In the genomic region with DNA sequence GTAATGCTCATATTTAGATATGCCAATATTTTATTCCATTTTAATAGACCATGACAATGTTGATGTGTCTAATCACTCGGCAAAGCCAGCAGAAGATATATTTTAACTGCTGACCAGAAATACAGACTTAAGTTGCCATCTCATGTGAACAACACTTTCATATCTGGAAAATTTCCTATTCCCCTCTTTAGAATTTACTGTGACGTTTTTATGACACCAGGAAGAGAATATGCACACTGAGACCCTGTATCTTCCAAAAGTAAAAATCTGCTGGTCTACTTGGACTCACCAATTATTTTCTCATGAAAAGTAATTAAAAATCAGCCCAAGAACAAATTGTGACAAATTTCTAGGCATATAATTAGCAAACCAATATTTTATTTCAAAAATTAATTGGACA, we compare ENCODE assay signal across 1 cellular context.
TF ChIP-seq lines count a peak whose summit lies in the region.

No MANE protein-coding gene starts in this region.

TF ChIP-seq in GM23338, 12 proteins besides CTCF, POLR2A, EP300 and RAD21 (continued from another document):
- TF ChIP-seq, protein P1, sequence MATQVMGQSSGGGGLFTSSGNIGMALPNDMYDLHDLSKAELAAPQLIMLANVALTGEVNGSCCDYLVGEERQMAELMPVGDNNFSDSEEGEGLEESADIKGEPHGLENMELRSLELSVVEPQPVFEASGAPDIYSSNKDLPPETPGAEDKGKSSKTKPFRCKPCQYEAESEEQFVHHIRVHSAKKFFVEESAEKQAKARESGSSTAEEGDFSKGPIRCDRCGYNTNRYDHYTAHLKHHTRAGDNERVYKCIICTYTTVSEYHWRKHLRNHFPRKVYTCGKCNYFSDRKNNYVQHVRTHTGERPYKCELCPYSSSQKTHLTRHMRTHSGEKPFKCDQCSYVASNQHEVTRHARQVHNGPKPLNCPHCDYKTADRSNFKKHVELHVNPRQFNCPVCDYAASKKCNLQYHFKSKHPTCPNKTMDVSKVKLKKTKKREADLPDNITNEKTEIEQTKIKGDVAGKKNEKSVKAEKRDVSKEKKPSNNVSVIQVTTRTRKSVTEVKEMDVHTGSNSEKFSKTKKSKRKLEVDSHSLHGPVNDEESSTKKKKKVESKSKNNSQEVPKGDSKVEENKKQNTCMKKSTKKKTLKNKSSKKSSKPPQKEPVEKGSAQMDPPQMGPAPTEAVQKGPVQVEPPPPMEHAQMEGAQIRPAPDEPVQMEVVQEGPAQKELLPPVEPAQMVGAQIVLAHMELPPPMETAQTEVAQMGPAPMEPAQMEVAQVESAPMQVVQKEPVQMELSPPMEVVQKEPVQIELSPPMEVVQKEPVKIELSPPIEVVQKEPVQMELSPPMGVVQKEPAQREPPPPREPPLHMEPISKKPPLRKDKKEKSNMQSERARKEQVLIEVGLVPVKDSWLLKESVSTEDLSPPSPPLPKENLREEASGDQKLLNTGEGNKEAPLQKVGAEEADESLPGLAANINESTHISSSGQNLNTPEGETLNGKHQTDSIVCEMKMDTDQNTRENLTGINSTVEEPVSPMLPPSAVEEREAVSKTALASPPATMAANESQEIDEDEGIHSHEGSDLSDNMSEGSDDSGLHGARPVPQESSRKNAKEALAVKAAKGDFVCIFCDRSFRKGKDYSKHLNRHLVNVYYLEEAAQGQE (IDR thresholded peaks at IDR 0.05; ENCODE audit: unreplicated experiment): no peak
- TF ChIP-seq NANOG (IDR thresholded peaks at IDR 0.05; ENCODE audit: borderline replicate concordance): no peak
- no peak for TF ChIP-seq ZNF114 (CRISPR knock-in tag; IDR thresholded peaks at IDR 0.05)
- TF ChIP-seq JUNB (IDR thresholded peaks at IDR 0.05; ENCODE audit: unreplicated experiment): no peak
- no peak for TF ChIP-seq EZH2phosphoT487 (IDR thresholded peaks at IDR 0.05; ENCODE audit: unreplicated experiment)
- TF ChIP-seq POLR2AphosphoS5 (IDR thresholded peaks at IDR 0.05; ENCODE audit: low read depth): no peak
- TF ChIP-seq, protein P2, sequence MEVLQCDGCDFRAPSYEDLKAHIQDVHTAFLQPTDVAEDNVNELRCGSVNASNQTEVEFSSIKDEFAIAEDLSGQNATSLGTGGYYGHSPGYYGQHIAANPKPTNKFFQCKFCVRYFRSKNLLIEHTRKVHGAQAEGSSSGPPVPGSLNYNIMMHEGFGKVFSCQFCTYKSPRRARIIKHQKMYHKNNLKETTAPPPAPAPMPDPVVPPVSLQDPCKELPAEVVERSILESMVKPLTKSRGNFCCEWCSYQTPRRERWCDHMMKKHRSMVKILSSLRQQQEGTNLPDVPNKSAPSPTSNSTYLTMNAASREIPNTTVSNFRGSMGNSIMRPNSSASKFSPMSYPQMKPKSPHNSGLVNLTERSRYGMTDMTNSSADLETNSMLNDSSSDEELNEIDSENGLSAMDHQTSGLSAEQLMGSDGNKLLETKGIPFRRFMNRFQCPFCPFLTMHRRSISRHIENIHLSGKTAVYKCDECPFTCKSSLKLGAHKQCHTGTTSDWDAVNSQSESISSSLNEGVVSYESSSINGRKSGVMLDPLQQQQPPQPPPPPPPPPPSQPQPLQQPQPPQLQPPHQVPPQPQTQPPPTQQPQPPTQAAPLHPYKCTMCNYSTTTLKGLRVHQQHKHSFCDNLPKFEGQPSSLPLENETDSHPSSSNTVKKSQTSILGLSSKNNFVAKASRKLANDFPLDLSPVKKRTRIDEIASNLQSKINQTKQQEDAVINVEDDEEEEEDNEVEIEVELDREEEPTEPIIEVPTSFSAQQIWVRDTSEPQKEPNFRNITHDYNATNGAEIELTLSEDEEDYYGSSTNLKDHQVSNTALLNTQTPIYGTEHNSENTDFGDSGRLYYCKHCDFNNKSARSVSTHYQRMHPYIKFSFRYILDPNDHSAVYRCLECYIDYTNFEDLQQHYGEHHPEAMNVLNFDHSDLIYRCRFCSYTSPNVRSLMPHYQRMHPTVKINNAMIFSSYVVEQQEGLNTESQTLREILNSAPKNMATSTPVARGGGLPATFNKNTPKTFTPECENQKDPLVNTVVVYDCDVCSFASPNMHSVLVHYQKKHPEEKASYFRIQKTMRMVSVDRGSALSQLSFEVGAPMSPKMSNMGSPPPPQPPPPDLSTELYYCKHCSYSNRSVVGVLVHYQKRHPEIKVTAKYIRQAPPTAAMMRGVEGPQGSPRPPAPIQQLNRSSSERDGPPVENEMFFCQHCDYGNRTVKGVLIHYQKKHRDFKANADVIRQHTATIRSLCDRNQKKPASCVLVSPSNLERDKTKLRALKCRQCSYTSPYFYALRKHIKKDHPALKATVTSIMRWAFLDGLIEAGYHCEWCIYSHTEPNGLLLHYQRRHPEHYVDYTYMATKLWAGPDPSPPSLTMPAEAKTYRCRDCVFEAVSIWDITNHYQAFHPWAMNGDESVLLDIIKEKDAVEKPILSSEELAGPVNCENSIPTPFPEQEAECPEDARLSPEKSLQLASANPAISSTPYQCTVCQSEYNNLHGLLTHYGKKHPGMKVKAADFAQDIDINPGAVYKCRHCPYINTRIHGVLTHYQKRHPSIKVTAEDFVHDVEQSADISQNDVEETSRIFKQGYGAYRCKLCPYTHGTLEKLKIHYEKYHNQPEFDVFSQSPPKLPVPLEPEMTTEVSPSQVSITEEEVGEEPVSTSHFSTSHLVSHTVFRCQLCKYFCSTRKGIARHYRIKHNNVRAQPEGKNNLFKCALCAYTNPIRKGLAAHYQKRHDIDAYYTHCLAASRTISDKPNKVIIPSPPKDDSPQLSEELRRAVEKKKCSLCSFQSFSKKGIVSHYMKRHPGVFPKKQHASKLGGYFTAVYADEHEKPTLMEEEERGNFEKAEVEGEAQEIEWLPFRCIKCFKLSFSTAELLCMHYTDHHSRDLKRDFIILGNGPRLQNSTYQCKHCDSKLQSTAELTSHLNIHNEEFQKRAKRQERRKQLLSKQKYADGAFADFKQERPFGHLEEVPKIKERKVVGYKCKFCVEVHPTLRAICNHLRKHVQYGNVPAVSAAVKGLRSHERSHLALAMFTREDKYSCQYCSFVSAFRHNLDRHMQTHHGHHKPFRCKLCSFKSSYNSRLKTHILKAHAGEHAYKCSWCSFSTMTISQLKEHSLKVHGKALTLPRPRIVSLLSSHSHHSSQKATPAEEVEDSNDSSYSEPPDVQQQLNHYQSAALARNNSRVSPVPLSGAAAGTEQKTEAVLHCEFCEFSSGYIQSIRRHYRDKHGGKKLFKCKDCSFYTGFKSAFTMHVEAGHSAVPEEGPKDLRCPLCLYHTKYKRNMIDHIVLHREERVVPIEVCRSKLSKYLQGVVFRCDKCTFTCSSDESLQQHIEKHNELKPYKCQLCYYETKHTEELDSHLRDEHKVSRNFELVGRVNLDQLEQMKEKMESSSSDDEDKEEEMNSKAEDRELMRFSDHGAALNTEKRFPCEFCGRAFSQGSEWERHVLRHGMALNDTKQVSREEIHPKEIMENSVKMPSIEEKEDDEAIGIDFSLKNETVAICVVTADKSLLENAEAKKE (CRISPR knock-in tag; IDR thresholded peaks at IDR 0.05): no peak
- TF ChIP-seq EZH2 (IDR thresholded peaks at IDR 0.05; ENCODE audit: low read depth, unreplicated experiment): no peak
- TF ChIP-seq, protein P3, sequence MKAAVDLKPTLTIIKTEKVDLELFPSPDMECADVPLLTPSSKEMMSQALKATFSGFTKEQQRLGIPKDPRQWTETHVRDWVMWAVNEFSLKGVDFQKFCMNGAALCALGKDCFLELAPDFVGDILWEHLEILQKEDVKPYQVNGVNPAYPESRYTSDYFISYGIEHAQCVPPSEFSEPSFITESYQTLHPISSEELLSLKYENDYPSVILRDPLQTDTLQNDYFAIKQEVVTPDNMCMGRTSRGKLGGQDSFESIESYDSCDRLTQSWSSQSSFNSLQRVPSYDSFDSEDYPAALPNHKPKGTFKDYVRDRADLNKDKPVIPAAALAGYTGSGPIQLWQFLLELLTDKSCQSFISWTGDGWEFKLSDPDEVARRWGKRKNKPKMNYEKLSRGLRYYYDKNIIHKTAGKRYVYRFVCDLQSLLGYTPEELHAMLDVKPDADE (IDR thresholded peaks at IDR 0.05): no peak
- no peak for TF ChIP-seq STAT1 (IDR thresholded peaks at IDR 0.05; ENCODE audit: unreplicated experiment)
- no peak for TF ChIP-seq ZNF331 (CRISPR knock-in tag; IDR thresholded peaks at IDR 0.05; ENCODE audit: low read depth)
